In genomic region chr5:168578006-168578405, GRCh38 we compare ENCODE assay signal across 9 cellular contexts. TPM values are rescaled to one million over a fixed set of nuclear protein-coding genes. Genes with fewer than 3 reads are reported as not detected.
DNase-seq lines count a peak whose midpoint lies in the region; ATAC-seq, FAIRE-seq and TF ChIP-seq lines count a peak whose summit lies in the region.
"Had no signal": no experiment of that assay in that cellular context is flagged by ENCODE, and none has a peak within 500 bp of the region (broad histone marks: within the 10 kb centered on the region; RNA-seq: fewer than 3 reads in every experiment).

No MANE protein-coding gene starts in this region.

- DNase-seq in GM20000 (ENCODE audit: low spot score), result peak; percentile 12
- DNase-seq in RCC 7860 (ENCODE audit: low spot score), result no peak
- DNase-seq in fibroblast of lung (ENCODE audit: low read depth in 2 of 2), result peak; percentile 34 to 36
- DNase-seq in NCI-H2029 treated with DMSO at 0.1 percent for 48 hours (lab: John Stamatoyannopoulos, UW), result no peak
- DNase-seq in NCI-H1105 (lab: John Stamatoyannopoulos, UW), result no peak
- no peak for DNase-seq in activated CD4-positive, alpha-beta T cell treated with anti-CD3 and anti-CD28 coated beads, Interleukin-2, amount 50 U/mL, for 1 hour

- TF ChIP-seq CTCF in GM20000 (IDR thresholded peaks at IDR 0.05; ENCODE audit: extremely low read depth, missing control alignments) (no peak), fibroblast of lung (conservative IDR thresholded peaks at IDR 0.05 in 1 of 2, IDR thresholded peaks at IDR 0.05 in 1 of 2; ENCODE audit: low read depth in 1 of 2, low read length in 2 of 2) (no peak), parathyroid adenoma (IDR thresholded peaks at IDR 0.05) (no peak)

- H2AFZ ChIP-seq in fibroblast of lung (ENCODE audit: low read length) (no peak overlapping the region), parathyroid adenoma (no peak overlapping the region)

- H3K4me1 ChIP-seq in fibroblast of lung (ENCODE audit: control insufficient read depth, extremely low read depth, insufficient read depth, low read length) (peaks cover 7% of the 10 kb centered on the region), parathyroid adenoma (peaks cover 6% of the 10 kb centered on the region)

- peaks cover 4% of the 10 kb centered on the region for H4K20me1 ChIP-seq in fibroblast of lung (ENCODE audit: control insufficient read depth, extremely low read depth, insufficient read depth, low read length)

- TF ChIP-seq POLR2A in GM18505 (IDR thresholded peaks at IDR 0.05; ENCODE audit: borderline replicate concordance, extremely low read depth, insufficient read depth, insufficient read length), result no peak

- no peaks in the 10 kb centered on the region for H3K9me3 ChIP-seq in fibroblast of lung (ENCODE audit: control insufficient read depth, insufficient read depth, low read depth, low read length)
- no peaks in the 10 kb centered on the region for H3K9me3 ChIP-seq in parathyroid adenoma (ENCODE audit: control insufficient read depth, low read length)

- FAIRE-seq in RCC 7860 (lab: Jason Lieb, UNC), result peak; percentile 39

- H3K36me3 ChIP-seq in fibroblast of lung (ENCODE audit: control insufficient read depth, insufficient read depth, low read length) (no peaks in the 10 kb centered on the region), parathyroid adenoma (ENCODE audit: control insufficient read depth, insufficient read depth, low read length) (no peaks in the 10 kb centered on the region)

- no peak for ATAC-seq in GM18505 (IDR thresholded peaks at IDR 0.05; ENCODE audit: unreplicated experiment)

- peak overlapping the region; percentile 65 to 100 (median 74) for H3K4me3 ChIP-seq in fibroblast of lung (replicated peaks in 1 of 4; ENCODE audit: control extremely low read depth in 1 of 4, insufficient read depth in 1 of 4, low read depth in 3 of 4, low read length in 4 of 4)
- peak overlapping the region; percentile 74 for H3K4me3 ChIP-seq in parathyroid adenoma (ENCODE audit: low read depth, low read length)

- H3K27me3 ChIP-seq in fibroblast of lung (ENCODE audit: control insufficient read depth, insufficient read depth, low read length) (no peaks in the 10 kb centered on the region), parathyroid adenoma (ENCODE audit: control insufficient read depth, insufficient read depth, low read length) (no peaks in the 10 kb centered on the region)

- peaks cover 52% of the 10 kb centered on the region for H3K79me2 ChIP-seq in fibroblast of lung (ENCODE audit: control insufficient read depth, insufficient read depth, low read length)
- H3K79me2 ChIP-seq in parathyroid adenoma, result peaks cover 19% of the 10 kb centered on the region

- H3K4me2 ChIP-seq in fibroblast of lung (ENCODE audit: extremely low read depth, insufficient read depth, low read length) (peak overlapping the region; percentile 67), parathyroid adenoma (ENCODE audit: low read length) (peak overlapping the region; percentile 81)

- peak overlapping the region; percentile 13 for H3K9ac ChIP-seq in fibroblast of lung (ENCODE audit: insufficient read depth, low read length)
- H3K9ac ChIP-seq in parathyroid adenoma, result no peak overlapping the region

- H3K27ac ChIP-seq in fibroblast of lung (ENCODE audit: insufficient read depth, low read length), result peak overlapping the region; percentile 92
- H3K27ac ChIP-seq in parathyroid adenoma, result peak overlapping the region; percentile 96

RNA-seq across cellular contexts. Expression of gene PANK3, which starts 1.2 kb away (rescaled TPM):
- 38.8 and 41.5 TPM in 2 replicates for total RNA-seq in fibroblast of lung
- 14.9 and 26.9 TPM in 2 replicates for polyA plus RNA-seq in fibroblast of lung
- 20.1 and 20.3 TPM in 2 replicates for polyA plus RNA-seq in fibroblast of lung (2012)
- 1.9 and 2.4 TPM in 2 replicates for polyA minus RNA-seq in fibroblast of lung (ENCODE audit: low replicate concordance)

RNA-seq across cellular contexts. Expression of gene FBLL1, which starts 48.9 kb away (rescaled TPM):
- total RNA-seq in fibroblast of lung, result 0.66 and 3.9 TPM in 2 replicates
- 0.03 and 0.16 TPM in 2 replicates for polyA plus RNA-seq in fibroblast of lung
- polyA plus RNA-seq in fibroblast of lung (2012), result 0.44 TPM in 1 of 2 replicates, not detected in the other
- polyA minus RNA-seq in fibroblast of lung (ENCODE audit: low replicate concordance), result not detected in 2 replicates
- total RNA-seq: activated CD8-positive, alpha-beta memory T cell treated with anti-CD3 and anti-CD28 coated beads for 36 hours had no signal

Comparison
In these comparisons a context has a peak if more than half of its experiments do, and no peak if none do; other contexts are left out.
1. DNase-seq: peak in GM20000 (single experiment) and fibroblast of lung (2 of 2); none in RCC 7860 (single experiment), NCI-H2029 treated with DMSO at 0.1 percent for 48 hours (single experiment), NCI-H1105 (single experiment) and activated CD4-positive, alpha-beta T cell treated with anti-CD3 and anti-CD28 coated beads, Interleukin-2, amount 50 U/mL, for 1 hour (single experiment).